In genomic region chr12:68450947-68451260, GRCh38 we compare ENCODE assay signal across 8 cellular contexts.
DNase-seq lines count a peak whose midpoint lies in the region; ATAC-seq and TF ChIP-seq lines count a peak whose summit lies in the region.

No MANE protein-coding gene starts in this region.

- peak; percentile 35 for DNase-seq in activated CD4-positive, alpha-beta T cell treated with anti-CD3 and anti-CD28 coated beads for 48 hours
- no peak for DNase-seq in activated CD4-positive, alpha-beta T cell treated with anti-CD3 and anti-CD28 coated beads for 4 hours
- DNase-seq in Panc1 (ENCODE audit: low read depth, low spot score) (no peak), heart left ventricle (no peak), stomach (no peak), GM03348 (ENCODE audit: low spot score) (no peak), cerebellum (ENCODE audit: low spot score) (no peak)

- H3K9me3 ChIP-seq in Panc1 (ENCODE audit: control insufficient read depth, insufficient read depth, low read depth, low read length) (no peaks in the 10 kb centered on the region), heart left ventricle (peaks cover 0 to 2% (median 0%) of the 10 kb centered on the region in 12 donors), stomach (no peaks in the 10 kb centered on the region)

- TF ChIP-seq CTCF in Panc1 (IDR thresholded peaks at IDR 0.05) (no peak), heart left ventricle (IDR thresholded peaks at IDR 0.05) (no peak), stomach (IDR thresholded peaks at IDR 0.05) (no peak)

- CTCF ChIA-PET in Panc1 (lab: Charles Lee), result interaction anchor here (0.7 kb wide), 1 partner anchor 43 kb away, joined by 4 read pairs; no protein-coding TSS in a partner anchor

- H3K4me3 ChIP-seq in Panc1 (ENCODE audit: low read depth in 2 of 2, low read length in 2 of 2) (no peak overlapping the region), heart left ventricle (peak overlapping the region in 5 of 12 donors; percentile 9 to 32 (median 19)), stomach (peak overlapping the region in 1 of 4 donors; percentile 18)

- no peak for ATAC-seq in Panc1
- peak in 3 of 4 donors; percentile 48 to 75 (median 52) for ATAC-seq in heart left ventricle
- no peak for ATAC-seq in GM18858 (IDR thresholded peaks at IDR 0.05; ENCODE audit: unreplicated experiment)

- H3K36me3 ChIP-seq in Panc1 (ENCODE audit: control insufficient read depth, insufficient read depth, low read length) (no peaks in the 10 kb centered on the region), heart left ventricle (no peaks in the 10 kb centered on the region), stomach (no peaks in the 10 kb centered on the region)

- BruUV-seq in Panc1 (replicated peaks; lab: Mats Ljungman, UMichigan), result no TSS peak

- H3K4me1 ChIP-seq in Panc1 (ENCODE audit: control insufficient read depth, insufficient read depth, low read length), result peaks cover 57% of the 10 kb centered on the region
- H3K4me1 ChIP-seq in heart left ventricle, result peaks cover 0 to 68% (median 40%) of the 10 kb centered on the region in 12 donors
- peaks cover 22 to 57% (median 43%) of the 10 kb centered on the region in 4 donors for H3K4me1 ChIP-seq in stomach

- peak overlapping the region; percentile 78 for H3K27ac ChIP-seq in Panc1 (ENCODE audit: low read length)
- peak overlapping the region in 7 of 12 donors; percentile 15 to 68 (median 52) for H3K27ac ChIP-seq in heart left ventricle
- H3K27ac ChIP-seq in stomach, result peak overlapping the region in 4 of 5 donors; percentile 3 to 70 (median 44)

- H3K27me3 ChIP-seq in Panc1 (ENCODE audit: control insufficient read depth, insufficient read depth, low read length) (no peaks in the 10 kb centered on the region), heart left ventricle (no peaks in the 10 kb centered on the region), stomach (no peaks in the 10 kb centered on the region)

- POLR2A ChIA-PET in Panc1 (lab: Charles Lee), result interaction anchor here (0.7 kb wide), 1 partner anchor 39 kb away, joined by 6 read pairs; no protein-coding TSS in a partner anchor

- in situ Hi-C loops in Panc1 (cut with HindIII; ENCODE audit: low pct_unique_long_range_greater_than_20kb, low sequenced_read_pairs), result no loop called here

- intact Hi-C loops in Panc1 (cut with micrococcal nuclease; ENCODE audit: unreplicated experiment), result no loop called here
- intact Hi-C loops in heart left ventricle (cut with DNase I), result loop anchor here in 4 of 10 donors (5.0 to 10.0 kb wide), 6 partner anchors 44 to 164 kb away; partner anchors contain the start of gene RAP1B (in 2 of the 4)
- intact Hi-C loops in stomach (cut with DNase I; ENCODE audit: low total_unique reads), result no loop called here

- TF ChIP-seq POLR2A in heart left ventricle (IDR thresholded peaks at IDR 0.05) (no peak), stomach (IDR thresholded peaks at IDR 0.05) (no peak)

- no peak for TF ChIP-seq EP300 in stomach (IDR thresholded peaks at IDR 0.05)

- WGBS in heart left ventricle, 4 donors, result 38 to 61% (median 45%) methylated on average over 3 of the region's 3 CpGs
- 33 to 82% (median 70%) methylated on average over 3 of the region's 3 CpGs for WGBS in stomach, 5 donors

Comparison
In these comparisons a context has a peak if more than half of its experiments do, and no peak if none do; other contexts are left out.
1. ATAC-seq: peak in heart left ventricle (3 of 4); none in Panc1 (single experiment) and GM18858 (single experiment).
2. Peak in every context shown above with its lines, with median percentiles within 50 percentile points of each other: H3K27ac ChIP-seq.